16 cellular contexts compared by ENCODE assay signal in genomic region chr3:53818221-53819162, GRCh38. TPM values are rescaled to one million over a fixed set of nuclear protein-coding genes. Genes with fewer than 3 reads are reported as not detected.
DNase-seq lines count a peak whose midpoint lies in the region; ATAC-seq and TF ChIP-seq lines count a peak whose summit lies in the region.
"Had no signal": no experiment of that assay in that cellular context is flagged by ENCODE, and none has a peak within 500 bp of the region (broad histone marks: within the 10 kb centered on the region; RNA-seq: fewer than 3 reads in every experiment).

No MANE protein-coding gene starts in this region.

- H3K27me3 Mint-ChIP-seq in nephron progenitor cell (ENCODE audit: low read depth, poor library complexity) (peaks cover 6% of the 10 kb centered on the region), type B pancreatic cell (no peaks in the 10 kb centered on the region)

- H3K27ac ChIP-seq in coronary artery, result no peak overlapping the region
- H3K27ac ChIP-seq: C4-2B, Peyer's patch had no signal

- H3K4me1 Mint-ChIP-seq in nephron progenitor cell (no peaks in the 10 kb centered on the region), type B pancreatic cell (ENCODE audit: unreplicated experiment) (no peaks in the 10 kb centered on the region)

- no peak overlapping the region for H3K4me3 Mint-ChIP-seq in nephron progenitor cell
- no peak overlapping the region for H3K4me3 Mint-ChIP-seq in type B pancreatic cell

- peak overlapping the region; percentile 59 for H3K27ac Mint-ChIP-seq in nephron progenitor cell
- H3K27ac Mint-ChIP-seq in type B pancreatic cell, result no peak overlapping the region

- ATAC-seq in GM21367 (IDR thresholded peaks at IDR 0.05; ENCODE audit: unreplicated experiment), result no peak

- DNase-seq in activated effector memory CD4-positive, alpha-beta T cell treated with anti-CD3 and anti-CD28 coated beads, Interleukin-2, amount 50 U/mL, for 16 hours, result peak; percentile 58
- DNase-seq in activated effector memory CD4-positive, alpha-beta T cell treated with Interleukin-2 at 50 U/mL for 16 hours, result no peak
- DNase-seq in coronary artery (ENCODE audit: low spot score) (peak; percentile 60), nephron progenitor cell (no peak), type B pancreatic cell (ENCODE audit: extremely low spot score, unreplicated experiment) (peak; percentile 60), iPS-NIHi11 (ENCODE audit: low spot score) (no peak), NCI-H748 (lab: John Stamatoyannopoulos, UW; ENCODE audit: unreplicated experiment) (no peak)
- DNase-seq: COR-L47, H7, NCI-H1105 treated with DMSO at 0.1 percent for 48 hours, NCI-H187, NCI-H446 treated with DMSO at 0.1 percent for 48 hours, NCI-H82, Peyer's patch had no signal

- H3K36me3 Mint-ChIP-seq in nephron progenitor cell (ENCODE audit: low read depth) (no peaks in the 10 kb centered on the region), type B pancreatic cell (no peaks in the 10 kb centered on the region)

- H3K4me3 ChIP-seq in coronary artery, result no peak overlapping the region
- H3K4me3 ChIP-seq: Peyer's patch had no signal

- H3K9me3 Mint-ChIP-seq in nephron progenitor cell (no peaks in the 10 kb centered on the region), type B pancreatic cell (no peaks in the 10 kb centered on the region)

- TF ChIP-seq CTCF in coronary artery (IDR thresholded peaks at IDR 0.05) (no peak), nephron progenitor cell (IDR thresholded peaks at IDR 0.05) (no peak), type B pancreatic cell (conservative IDR thresholded peaks at IDR 0.05) (no peak)

RNA-seq across cellular contexts. Expression of gene CHDH, which starts 27.7 kb away (rescaled TPM):
- total RNA-seq in type B pancreatic cell (ENCODE audit: low replicate concordance), result 8.0 and 9.6 TPM in 2 replicates

RNA-seq across cellular contexts. Expression of gene IL17RB, which starts 27.9 kb away (rescaled TPM):
- total RNA-seq in type B pancreatic cell (ENCODE audit: low replicate concordance), result 10.5 and 10.8 TPM in 2 replicates

Comparison
In these comparisons a context has a peak if more than half of its experiments do, and no peak if none do; other contexts are left out.
1. DNase-seq: peak in activated effector memory CD4-positive, alpha-beta T cell treated with anti-CD3 and anti-CD28 coated beads, Interleukin-2, amount 50 U/mL, for 16 hours (single experiment), coronary artery (single experiment) and type B pancreatic cell (single experiment); none in activated effector memory CD4-positive, alpha-beta T cell treated with Interleukin-2 at 50 U/mL for 16 hours (single experiment), nephron progenitor cell (single experiment), iPS-NIHi11 (single experiment) and NCI-H748 (single experiment).